ENCODE assay signal across 8 cellular contexts in genomic region chr17:65122836-65123756, GRCh38. TPM values are rescaled to one million over a fixed set of nuclear protein-coding genes. Genes with fewer than 3 reads are reported as not detected.
A peak's percentile ranks its signal among the peaks of the same experiment; 100 is the strongest.
DNase-seq lines count a peak whose midpoint lies in the region; ATAC-seq and TF ChIP-seq lines count a peak whose summit lies in the region.

No MANE protein-coding gene starts in this region.

- peak overlapping the region; percentile 74 for H3K4me3 Mint-ChIP-seq in GM23338
- peak overlapping the region; percentile 91 for H3K4me3 Mint-ChIP-seq in neural crest cell
- peak overlapping the region; percentile 90 for H3K4me3 Mint-ChIP-seq in stimulated activated naive CD8-positive, alpha-beta T cell treated with anti-CD3 and anti-CD28 coated beads, Interleukin-15, amount 100 ng/mL, for 72 hours

- peaks cover 15% of the 10 kb centered on the region; the same call in 1 of the 2 replicates for H3K4me1 ChIP-seq in GM23338 (ENCODE audit: insufficient read depth)

- peak overlapping the region; percentile 74; the same call in 1 of the 2 replicates for H2AFZ ChIP-seq in GM23338

- H4K20me1 ChIP-seq in GM23338 (replicated peaks; ENCODE audit: insufficient read depth), result no peaks in the 10 kb centered on the region

- H3K9me3 Mint-ChIP-seq in GM23338 (no peaks in the 10 kb centered on the region), neural crest cell (no peaks in the 10 kb centered on the region)
- no peaks in the 10 kb centered on the region for H3K9me3 Mint-ChIP-seq in stimulated activated naive CD8-positive, alpha-beta T cell treated with anti-CD3 and anti-CD28 coated beads, Interleukin-15, amount 100 ng/mL, for 72 hours

- H3K27ac Mint-ChIP-seq in GM23338 (peak overlapping the region; percentile 90), neural crest cell (ENCODE audit: unreplicated experiment) (peak overlapping the region; percentile 88)
- peak overlapping the region; percentile 94 to 98 for H3K27ac Mint-ChIP-seq in stimulated activated naive CD8-positive, alpha-beta T cell treated with anti-CD3 and anti-CD28 coated beads, Interleukin-15, amount 100 ng/mL, for 72 hours

- ATAC-seq in GM23338, result peak; percentile 96
- ATAC-seq in stimulated activated naive CD8-positive, alpha-beta T cell treated with anti-CD3 and anti-CD28 coated beads, Interleukin-15, amount 100 ng/mL, for 72 hours, result peak; percentile 85

- H3K27me3 ChIP-seq in GM23338 (ENCODE audit: insufficient read depth), result 0 out of 2 replicates have a peak, but pooled peaks cover 4% of the 10 kb centered on the region

- no peak for TF ChIP-seq CTCF in GM23338 (conservative IDR thresholded peaks at IDR 0.05; ENCODE audit: low read depth in 2 of 2)
- TF ChIP-seq CTCF in LNCaP clone FGC (IDR thresholded peaks at IDR 0.05; ENCODE audit: control insufficient read depth, extremely low read depth, insufficient read depth), result no peak
- no peak for TF ChIP-seq CTCF in foreskin fibroblast (IDR thresholded peaks at IDR 0.05; ENCODE audit: low read depth, low read length)
- TF ChIP-seq CTCF in neural crest cell (conservative IDR thresholded peaks at IDR 0.05), result no peak

- no peaks in the 10 kb centered on the region for H3K36me3 Mint-ChIP-seq in GM23338 (ENCODE audit: low read depth)
- H3K36me3 Mint-ChIP-seq in neural crest cell (ENCODE audit: low read depth), result no peaks in the 10 kb centered on the region

- peaks cover 7% of the 10 kb centered on the region; the same call in 1 of the 2 replicates for H3K9me2 ChIP-seq in GM23338 (ENCODE audit: insufficient read depth)

- peak overlapping the region; percentile 76 for H3K4me2 ChIP-seq in GM23338

- H3F3A ChIP-seq in GM23338 (replicated peaks; ENCODE audit: low read depth), result no peaks in the 10 kb centered on the region

- peaks cover 7% of the 10 kb centered on the region for H3K4me1 Mint-ChIP-seq in GM23338
- peaks cover 5% of the 10 kb centered on the region for H3K4me1 Mint-ChIP-seq in neural crest cell
- H3K4me1 Mint-ChIP-seq in stimulated activated naive CD8-positive, alpha-beta T cell treated with anti-CD3 and anti-CD28 coated beads, Interleukin-15, amount 100 ng/mL, for 72 hours, result peaks cover 25% of the 10 kb centered on the region

- DNase-seq in DMS79 treated with DMSO at 0.1 percent for 48 hours (lab: John Stamatoyannopoulos, UW) (peak; percentile 54), GM23338 (ENCODE audit: low spot score) (peak; percentile 97), LNCaP clone FGC (ENCODE audit: low read depth) (no peak), SHP77 (lab: John Stamatoyannopoulos, UW) (peak; percentile 86 to 88), activated gamma-delta T cell (lab: John Stamatoyannopoulos, UW) (peak; percentile 45), foreskin fibroblast (peak; percentile 82 to 94), neural crest cell (ENCODE audit: low read depth, low spot score) (peak; percentile 85)
- peak; percentile 80 to 89 for DNase-seq in stimulated activated naive CD8-positive, alpha-beta T cell treated with anti-CD3 and anti-CD28 coated beads, Interleukin-15, amount 100 ng/mL, for 72 hours

- H3K27ac ChIP-seq in GM23338 (ENCODE audit: low read depth), result no peak overlapping the region

- H3K36me3 ChIP-seq in GM23338 (ENCODE audit: insufficient read depth), result no peaks in the 10 kb centered on the region

- H3K79me2 ChIP-seq in GM23338 (replicated peaks; ENCODE audit: insufficient read depth), result no peaks in the 10 kb centered on the region

- peak overlapping the region; percentile 63 for H3K4me3 ChIP-seq in GM23338
- 0 out of 2 replicates have a peak overlapping the region, but pooled peaks have one; percentile 13 for H3K4me3 ChIP-seq in LNCaP clone FGC (ENCODE audit: low read depth, low read length)
- H3K4me3 ChIP-seq in foreskin fibroblast (ENCODE audit: low read depth in 1 of 2, low read length in 2 of 2), result peak overlapping the region; percentile 53 to 63

- peaks cover 6% of the 10 kb centered on the region for H3K27me3 Mint-ChIP-seq in GM23338 (ENCODE audit: insufficient read depth, low read depth, poor library complexity)
- H3K27me3 Mint-ChIP-seq in neural crest cell (ENCODE audit: low read depth), result peaks cover 19% of the 10 kb centered on the region
- peaks cover 12% of the 10 kb centered on the region for H3K27me3 Mint-ChIP-seq in stimulated activated naive CD8-positive, alpha-beta T cell treated with anti-CD3 and anti-CD28 coated beads, Interleukin-15, amount 100 ng/mL, for 72 hours

TF ChIP-seq in GM23338, 12 proteins besides CTCF, POLR2A, EP300 and RAD21:
- TF ChIP-seq EZH2phosphoT487 (IDR thresholded peaks at IDR 0.05; ENCODE audit: unreplicated experiment), result no peak
- 0 out of 2 replicates have a peak, but pooled peaks have one; percentile 13 for TF ChIP-seq CREB1 (CRISPR knock-in tag; IDR thresholded peaks at IDR 0.05; ENCODE audit: low read depth)
- no peak for TF ChIP-seq ZNF331 (CRISPR knock-in tag; IDR thresholded peaks at IDR 0.05; ENCODE audit: low read depth)
- peak; percentile 71 for TF ChIP-seq POLR2AphosphoS5 (IDR thresholded peaks at IDR 0.05; ENCODE audit: low read depth)
- TF ChIP-seq ETS1 (IDR thresholded peaks at IDR 0.05), result peak; percentile 32; the same call in 1 of the 2 replicates
TF ChIP-seq in GM23338: peak in this region for 3.

RNA-seq across cellular contexts. Expression of gene RGS9, which starts 14.1 kb away (rescaled TPM):
- 12.8 and 19.2 TPM in 2 replicates for total RNA-seq in GM23338 (2014; rRNA removed; shearing (Covaris generic))
- 29.6 and 29.8 TPM in 2 replicates for polyA plus RNA-seq in GM23338 (2016; fragmentation: Nextera tagmentation; extraction: Ambion mirVana)
- 2.5 and 2.8 TPM in 2 replicates for total RNA-seq in neural crest cell

Comparison
In these comparisons a context has a peak if more than half of its experiments do, and no peak if none do; other contexts are left out.
1. H3K4me3 ChIP-seq: peak in every context shown above with its lines; median percentile 63 in GM23338; 58 in foreskin fibroblast; 13 in LNCaP clone FGC.